Comparison of ENCODE assay signal across 19 cellular contexts in the genomic region with DNA sequence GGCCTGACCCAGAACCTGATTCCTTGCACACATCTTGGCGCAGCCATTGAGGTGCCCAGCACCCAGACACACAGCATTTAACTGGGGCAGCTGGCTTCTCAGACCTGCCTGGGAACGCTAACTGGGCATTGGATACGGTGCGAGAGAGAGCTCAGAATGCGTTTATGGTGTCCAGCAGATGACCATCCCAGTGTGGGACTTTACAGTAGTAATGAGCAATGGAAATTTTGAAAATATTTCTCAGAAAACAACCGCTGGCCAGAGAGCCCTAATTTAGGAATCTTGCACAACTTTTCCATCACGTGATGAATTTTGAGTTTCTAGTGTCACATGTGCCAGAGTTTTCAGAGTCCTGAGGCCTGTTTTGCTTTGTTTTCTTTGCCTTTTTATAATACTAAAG.
A peak's percentile ranks its signal among the peaks of the same experiment; 100 is the strongest.
DNase-seq lines count a peak whose midpoint lies in the region; ATAC-seq and TF ChIP-seq lines count a peak whose summit lies in the region.
"Had no signal": no experiment of that assay in that cellular context is flagged by ENCODE, and none has a peak within 500 bp of the region (broad histone marks: within the 10 kb centered on the region; RNA-seq: fewer than 3 reads in every experiment).

No MANE protein-coding gene starts in this region.

- H3K27me3 ChIP-seq in PC-3 (ENCODE audit: low read length) (no peaks in the 10 kb centered on the region), muscle layer of duodenum (ENCODE audit: low read depth, low read length) (no peaks in the 10 kb centered on the region), tibial nerve (no peaks in the 10 kb centered on the region), dorsolateral prefrontal cortex (peaks cover 0 to 5% (median 0%) of the 10 kb centered on the region in 45 donors)
- H3K27me3 ChIP-seq: cardiac muscle cell, esophagus muscularis mucosa, hepatocyte had no signal

- intact Hi-C loops in PC-3 (cut with micrococcal nuclease): no loop called here
- intact Hi-C loops in dorsolateral prefrontal cortex (cut with DNase I): no loop called here

- H3K9me3 ChIP-seq in PC-3 (ENCODE audit: low read length) (no peaks in the 10 kb centered on the region), muscle layer of duodenum (ENCODE audit: control insufficient read depth in 1 of 2, low read length in 2 of 2) (no peaks in the 10 kb centered on the region), tibial nerve (no peaks in the 10 kb centered on the region)
- H3K9me3 ChIP-seq: esophagus muscularis mucosa had no signal

- BruUV-seq in PC-3 (replicated peaks; lab: Mats Ljungman, UMichigan): no TSS peak

- 54 to 81% methylated on average over 7 of the region's 7 CpGs for WGBS in tibial nerve, 2 donors

- no peak for TF ChIP-seq POLR2A in tibial nerve (IDR thresholded peaks at IDR 0.05)

- CTCF ChIA-PET in PC-3 (lab: Charles Lee): interaction anchor here (3.2 kb wide), 1 partner anchor 48 kb away, joined by 31 read pairs; no protein-coding TSS in a partner anchor

- H3K4me3 ChIP-seq in PC-3 (ENCODE audit: low read length) (no peak overlapping the region), fibroblast of mammary gland (ENCODE audit: control insufficient read depth, low read depth, low read length) (no peak overlapping the region), muscle layer of duodenum (ENCODE audit: low read depth in 1 of 2, low read length in 2 of 2) (no peak overlapping the region), tibial nerve (no peak overlapping the region), dorsolateral prefrontal cortex (no peak overlapping the region)
- H3K4me3 ChIP-seq: cardiac muscle cell, esophagus muscularis mucosa, hepatocyte, PC-9 had no signal

- no peak overlapping the region for H3K4me2 ChIP-seq in PC-3 (ENCODE audit: low read length)
- H3K4me2 ChIP-seq: hepatocyte had no signal

- TF ChIP-seq CTCF in PC-3 (conservative IDR thresholded peaks at IDR 0.05; ENCODE audit: low read depth, low read length) (no peak), fibroblast of mammary gland (conservative IDR thresholded peaks at IDR 0.05; ENCODE audit: control insufficient read depth, insufficient read depth, low read depth, low read length) (no peak), tibial nerve (IDR thresholded peaks at IDR 0.05) (no peak), dorsolateral prefrontal cortex (IDR thresholded peaks at IDR 0.05 in 54 of 56, conservative IDR thresholded peaks at IDR 0.05 in 2 of 56; ENCODE audit: low read depth in 1 of 56, partially characterized antibody in 56 of 56) (no peak)

- DNase-seq in PC-3 (no peak), fibroblast of mammary gland (ENCODE audit: low read depth) (peak; percentile 42), tibial nerve (ENCODE audit: low spot score in 2 of 2) (peak in 1 of 2 donors; percentile 46), dorsolateral prefrontal cortex (no peak), T-helper 9 cell (no peak)
- no peak for DNase-seq in activated CD4-positive, alpha-beta T cell treated with anti-CD3 and anti-CD28 coated beads, Interleukin-2, amount 50 U/mL, for 48 hours
- DNase-seq: activated CD4-positive, CD25-positive, alpha-beta regulatory T cell; activated CD8-positive, alpha-beta T cell treated with anti-CD3 and anti-CD28 coated beads, Interleukin-2, amount 10 ng/mL, durations not matched to agents 7 days and 5 days; activated T-cell treated with anti-CD3 and anti-CD28 coated beads, Interleukin-2, amount 50 U/mL, for 4 hours; effector CD4-positive, alpha-beta T cell; NCI-H1417; NCI-H2171 treated with DMSO at 0.1 percent for 48 hours; PC-9; stimulated activated naive CD4-positive, alpha-beta T cell had no signal

- POLR2A ChIA-PET in PC-3 (lab: Charles Lee; ENCODE audit: unreplicated experiment): interaction anchor here (0.7 kb wide), 1 partner anchor 419 kb away, joined by 3 read pairs; no protein-coding TSS in a partner anchor

- no peak overlapping the region for H2AFZ ChIP-seq in PC-3 (ENCODE audit: low read length)
- H2AFZ ChIP-seq: hepatocyte, PC-9 had no signal

- H3K4me1 ChIP-seq in PC-3 (ENCODE audit: insufficient read depth, low read length) (peaks cover 57% of the 10 kb centered on the region), muscle layer of duodenum (ENCODE audit: control insufficient read depth in 1 of 2, insufficient read depth in 2 of 2, low read length in 2 of 2) (no peaks in the 10 kb centered on the region), tibial nerve (peaks cover 0 to 38% (median 4%) of the 10 kb centered on the region in 4 donors)

- H3K36me3 ChIP-seq in PC-3 (ENCODE audit: low read depth, low read length) (no peaks in the 10 kb centered on the region), muscle layer of duodenum (ENCODE audit: control insufficient read depth in 1 of 2, insufficient read depth in 2 of 2, low read length in 2 of 2) (no peaks in the 10 kb centered on the region), tibial nerve (no peaks in the 10 kb centered on the region)
- H3K36me3 ChIP-seq: cardiac muscle cell, esophagus muscularis mucosa had no signal

- peak; percentile 44 to 76 for TF ChIP-seq EP300 in tibial nerve (IDR thresholded peaks at IDR 0.05)

- peaks cover 9% of the 10 kb centered on the region for H3F3A ChIP-seq in PC-3 (ENCODE audit: low read length, unreplicated experiment)

- H3K79me2 ChIP-seq in PC-3 (ENCODE audit: low read length): no peaks in the 10 kb centered on the region
- H3K79me2 ChIP-seq: hepatocyte had no signal

- H4K20me1 ChIP-seq in PC-3 (ENCODE audit: low read length): no peaks in the 10 kb centered on the region

- no peaks in the 10 kb centered on the region for H3K9me2 ChIP-seq in PC-3 (replicated peaks; ENCODE audit: low read length)

- no peak overlapping the region; the same call in 1 of the 2 replicates for H3K9ac ChIP-seq in PC-3 (ENCODE audit: low read length)

- ATAC-seq in PC-3: no peak
- ATAC-seq: activated CD8-positive, alpha-beta T cell treated with anti-CD3 and anti-CD28 coated beads, Interleukin-2, amount 10 ng/mL, durations not matched to agents 7 days and 5 days; activated T-cell treated with anti-CD3 and anti-CD28 coated beads, Interleukin-2, amount 50 U/mL, for 4 hours; HCT116 had no signal

- H3K27ac ChIP-seq in PC-3 (ENCODE audit: low read length) (peak overlapping the region; percentile 96), muscle layer of duodenum (ENCODE audit: low read length) (peak overlapping the region; percentile 34), tibial nerve (peak overlapping the region in 2 of 4 donors; percentile 82 to 85), dorsolateral prefrontal cortex (peak overlapping the region in 2 of 59 donors; percentile 14 to 27)
- H3K27ac ChIP-seq: cardiac muscle cell, hepatocyte had no signal
